1 cellular context compared by ENCODE assay signal in the genomic region with DNA sequence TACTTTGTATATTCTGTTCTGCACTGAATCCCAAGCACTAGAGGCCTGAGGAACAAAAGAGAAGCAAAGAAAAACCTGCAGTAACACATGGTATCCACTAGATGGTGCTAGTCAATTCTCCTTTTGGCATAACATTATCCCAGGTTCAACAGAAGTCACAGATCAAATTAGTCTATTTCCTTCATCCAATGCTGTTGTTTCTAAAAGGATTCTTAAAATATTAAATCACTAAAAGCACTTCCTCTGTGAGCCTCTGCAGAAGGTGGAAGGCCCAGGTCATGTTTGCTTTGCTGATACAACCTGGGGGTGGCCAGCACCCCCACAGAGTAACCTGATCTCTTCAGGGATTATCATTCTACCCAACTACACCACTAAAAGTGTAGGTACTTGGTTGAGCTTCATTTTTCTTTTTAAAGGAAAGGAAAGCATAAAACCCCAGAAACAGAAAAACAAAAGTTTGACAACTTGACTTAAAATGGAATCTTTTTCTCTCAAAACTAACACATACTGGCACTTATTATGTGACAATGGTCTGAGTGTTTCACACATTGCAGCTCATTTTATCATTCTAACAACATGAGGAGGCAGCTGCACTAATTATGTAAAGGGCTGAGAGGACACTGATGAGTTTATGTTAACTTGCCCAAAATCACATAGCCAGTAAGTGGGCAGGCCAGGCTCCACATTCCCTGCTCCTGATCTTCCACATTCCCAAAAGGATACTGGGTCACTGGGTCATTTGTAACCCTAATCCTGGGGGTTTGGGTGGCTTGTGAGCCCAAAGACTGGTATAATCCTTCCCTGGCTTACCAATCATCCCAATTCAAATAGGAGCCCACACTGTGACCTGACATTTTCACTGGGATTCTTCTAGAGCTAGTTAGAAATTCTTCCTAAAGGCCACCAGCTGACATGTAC.
TF ChIP-seq lines count a peak whose summit lies in the region.

No MANE protein-coding gene starts in this region.

TF ChIP-seq in HEK293, 187 proteins besides CTCF, POLR2A, EP300 and RAD21 (continued from another document):
- TF ChIP-seq, protein P1, sequence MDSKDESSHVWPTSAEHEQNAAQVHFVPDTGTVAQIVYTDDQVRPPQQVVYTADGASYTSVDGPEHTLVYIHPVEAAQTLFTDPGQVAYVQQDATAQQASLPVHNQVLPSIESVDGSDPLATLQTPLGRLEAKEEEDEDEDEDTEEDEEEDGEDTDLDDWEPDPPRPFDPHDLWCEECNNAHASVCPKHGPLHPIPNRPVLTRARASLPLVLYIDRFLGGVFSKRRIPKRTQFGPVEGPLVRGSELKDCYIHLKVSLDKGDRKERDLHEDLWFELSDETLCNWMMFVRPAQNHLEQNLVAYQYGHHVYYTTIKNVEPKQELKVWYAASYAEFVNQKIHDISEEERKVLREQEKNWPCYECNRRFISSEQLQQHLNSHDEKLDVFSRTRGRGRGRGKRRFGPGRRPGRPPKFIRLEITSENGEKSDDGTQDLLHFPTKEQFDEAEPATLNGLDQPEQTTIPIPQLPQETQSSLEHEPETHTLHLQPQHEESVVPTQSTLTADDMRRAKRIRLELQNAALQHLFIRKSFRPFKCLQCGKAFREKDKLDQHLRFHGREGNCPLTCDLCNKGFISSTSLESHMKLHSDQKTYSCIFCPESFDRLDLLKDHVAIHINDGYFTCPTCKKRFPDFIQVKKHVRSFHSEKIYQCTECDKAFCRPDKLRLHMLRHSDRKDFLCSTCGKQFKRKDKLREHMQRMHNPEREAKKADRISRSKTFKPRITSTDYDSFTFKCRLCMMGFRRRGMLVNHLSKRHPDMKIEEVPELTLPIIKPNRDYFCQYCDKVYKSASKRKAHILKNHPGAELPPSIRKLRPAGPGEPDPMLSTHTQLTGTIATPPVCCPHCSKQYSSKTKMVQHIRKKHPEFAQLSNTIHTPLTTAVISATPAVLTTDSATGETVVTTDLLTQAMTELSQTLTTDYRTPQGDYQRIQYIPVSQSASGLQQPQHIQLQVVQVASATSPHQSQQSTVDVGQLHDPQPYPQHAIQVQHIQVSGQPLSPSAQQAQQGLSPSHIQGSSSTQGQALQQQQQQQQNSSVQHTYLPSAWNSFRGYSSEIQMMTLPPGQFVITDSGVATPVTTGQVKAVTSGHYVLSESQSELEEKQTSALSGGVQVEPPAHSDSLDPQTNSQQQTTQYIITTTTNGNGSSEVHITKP (tag by site-specific recombination; IDR thresholded peaks at IDR 0.05), result no peak
TF ChIP-seq in HEK293: peak in this region for 4.
